ENCODE assay signal across 35 cellular contexts in genomic region chr9:79273311-79273710, GRCh38.
DNase-seq lines count a peak whose midpoint lies in the region; ATAC-seq and TF ChIP-seq lines count a peak whose summit lies in the region.
"Had no signal": no experiment of that assay in that cellular context is flagged by ENCODE, and none has a peak within 500 bp of the region (broad histone marks: within the 10 kb centered on the region; RNA-seq: fewer than 3 reads in every experiment).

No MANE protein-coding gene starts in this region.

- H3K4me1 Mint-ChIP-seq in endodermal cell: no peaks in the 10 kb centered on the region
- H3K4me1 Mint-ChIP-seq: B cell; CD14-positive monocyte; CD4-positive, alpha-beta memory T cell; CD4-positive, CD25-positive, alpha-beta regulatory T cell; CD8-positive, alpha-beta memory T cell had no signal

- no peaks in the 10 kb centered on the region for H3K27me3 Mint-ChIP-seq in endodermal cell (ENCODE audit: insufficient read depth)
- H3K27me3 Mint-ChIP-seq: CD4-positive, alpha-beta T cell; CD4-positive, CD25-positive, alpha-beta regulatory T cell had no signal

- H3K36me3 Mint-ChIP-seq in endodermal cell (ENCODE audit: low read depth): no peaks in the 10 kb centered on the region
- H3K36me3 Mint-ChIP-seq: CD14-positive monocyte; CD4-positive, alpha-beta memory T cell; CD4-positive, CD25-positive, alpha-beta regulatory T cell; CD8-positive, alpha-beta memory T cell; CD8-positive, alpha-beta T cell had no signal

- H3K9ac ChIP-seq in endodermal cell (ENCODE audit: extremely low read depth, low read length, poor library complexity, severe bottlenecking): no peak overlapping the region
- H3K9ac ChIP-seq: BLaER1; BLaER1 treated with 17β-estradiol and CSF1 and Interleukin-3, amounts not matched to agents 10 nM and 100 nM had no signal

- no peak for ATAC-seq in HG02610 (IDR thresholded peaks at IDR 0.05; ENCODE audit: unreplicated experiment)
- no peak for ATAC-seq in HG02588 (IDR thresholded peaks at IDR 0.05; ENCODE audit: unreplicated experiment)
- ATAC-seq: A549; CD8-positive, alpha-beta T cell had no signal

- no peaks in the 10 kb centered on the region for H3K36me3 ChIP-seq in SJCRH30
- H3K36me3 ChIP-seq in endodermal cell (ENCODE audit: control insufficient read depth, insufficient read depth, low read length): no peaks in the 10 kb centered on the region
- H3K36me3 ChIP-seq: BE2C; BLaER1; BLaER1 treated with 17β-estradiol and CSF1 and Interleukin-3, amounts not matched to agents 10 nM and 100 nM had no signal

- H3K4me1 ChIP-seq in SJCRH30: peaks cover 11% of the 10 kb centered on the region
- no peaks in the 10 kb centered on the region for H3K4me1 ChIP-seq in endodermal cell (ENCODE audit: control insufficient read depth, insufficient read depth, low read length)
- H3K4me1 ChIP-seq: A549; BE2C; BLaER1; BLaER1 treated with 17β-estradiol and CSF1 and Interleukin-3, amounts not matched to agents 10 nM and 100 nM; Caco-2 had no signal

- H3K9me3 Mint-ChIP-seq in endodermal cell: no peaks in the 10 kb centered on the region
- H3K9me3 Mint-ChIP-seq: CD4-positive, alpha-beta T cell; CD8-positive, alpha-beta T cell had no signal

- no peaks in the 10 kb centered on the region for H3K27me3 ChIP-seq in SJCRH30
- no peaks in the 10 kb centered on the region for H3K27me3 ChIP-seq in endodermal cell (ENCODE audit: control insufficient read depth, insufficient read depth, low read length, poor library complexity, severe bottlenecking)
- H3K27me3 ChIP-seq: BE2C; BLaER1; BLaER1 treated with 17β-estradiol and CSF1 and Interleukin-3, amounts not matched to agents 10 nM and 100 nM had no signal

- no peak overlapping the region for H3K4me3 Mint-ChIP-seq in endodermal cell
- H3K4me3 Mint-ChIP-seq: B cell; CD14-positive monocyte; CD4-positive, alpha-beta memory T cell; CD4-positive, alpha-beta T cell; CD4-positive, CD25-positive, alpha-beta regulatory T cell; CD8-positive, alpha-beta memory T cell; CD8-positive, alpha-beta T cell had no signal

- WGBS in endodermal cell (ENCODE audit: insufficient coverage in 1 of 2, insufficient read length in 1 of 2), 2 experiments: 94 to 100% methylated on average over 2 to 3 of the region's 3 CpGs

- DNase-seq in EH (ENCODE audit: low read depth): peak; percentile 8
- peak; percentile 71 for DNase-seq in M059J (ENCODE audit: low read depth)
- DNase-seq in SJCRH30: peak; percentile 56 to 77
- peak; percentile 3 for DNase-seq in endodermal cell
- no peak for DNase-seq in stimulated activated CD4-positive, alpha-beta T cell treated with anti-CD3 and anti-CD28 coated beads, Interleukin-15, amount 100 ng/mL, for 24 hours
- DNase-seq in NCI-H1436 (lab: John Stamatoyannopoulos, UW): no peak
- DNase-seq: 8988T; ACHN; AML-193; BE2C; C1 segment of cervical spinal cord; Caco-2; Calu3; CD4-positive, alpha-beta memory T cell; CD4-positive, alpha-beta T cell; CD4-positive, CD25-positive, alpha-beta regulatory T cell; CD8-positive, alpha-beta memory T cell; CD8-positive, alpha-beta T cell; COR-L47; DMS 273 treated with DMSO at 0.1 percent for 48 hours; DMS153; DMS53; DMS79; DMS79 treated with DMSO at 0.1 percent for 48 hours; DND-41; EL had no signal

- H3K27ac Mint-ChIP-seq in endodermal cell: no peak overlapping the region
- H3K27ac Mint-ChIP-seq: B cell; CD14-positive monocyte; CD4-positive, alpha-beta memory T cell; CD4-positive, alpha-beta T cell; CD4-positive, CD25-positive, alpha-beta regulatory T cell; CD8-positive, alpha-beta T cell had no signal

- no peak for TF ChIP-seq CTCF in endodermal cell (conservative IDR thresholded peaks at IDR 0.05)

- H3K27ac ChIP-seq in SJCRH30: peak overlapping the region; percentile 58
- H3K27ac ChIP-seq in endodermal cell (ENCODE audit: low read depth, low read length): no peak overlapping the region
- H3K27ac ChIP-seq: 22Rv1; A549; BLaER1; BLaER1 treated with 17β-estradiol and CSF1 and Interleukin-3, amounts not matched to agents 10 nM and 100 nM; C4-2B had no signal

- H3K9me3 ChIP-seq in SJCRH30 (replicated peaks) (no peaks in the 10 kb centered on the region), endodermal cell (ENCODE audit: control insufficient read depth, low read length) (no peaks in the 10 kb centered on the region)
- H3K9me3 ChIP-seq: A549, BE2C, Caco-2 had no signal

- H3K4me3 ChIP-seq in SJCRH30 (no peak overlapping the region), endodermal cell (ENCODE audit: low read length) (no peak overlapping the region)
- H3K4me3 ChIP-seq: A549; BLaER1; BLaER1 treated with 17β-estradiol and CSF1 and Interleukin-3, amounts not matched to agents 10 nM and 100 nM had no signal

Comparison
In these comparisons a context has a peak if more than half of its experiments do, and no peak if none do; other contexts are left out.
1. DNase-seq: peak in EH (single experiment), M059J (single experiment), SJCRH30 (2 of 2) and endodermal cell (single experiment); none in stimulated activated CD4-positive, alpha-beta T cell treated with anti-CD3 and anti-CD28 coated beads, Interleukin-15, amount 100 ng/mL, for 24 hours (single experiment) and NCI-H1436 (single experiment).